In the genomic region with DNA sequence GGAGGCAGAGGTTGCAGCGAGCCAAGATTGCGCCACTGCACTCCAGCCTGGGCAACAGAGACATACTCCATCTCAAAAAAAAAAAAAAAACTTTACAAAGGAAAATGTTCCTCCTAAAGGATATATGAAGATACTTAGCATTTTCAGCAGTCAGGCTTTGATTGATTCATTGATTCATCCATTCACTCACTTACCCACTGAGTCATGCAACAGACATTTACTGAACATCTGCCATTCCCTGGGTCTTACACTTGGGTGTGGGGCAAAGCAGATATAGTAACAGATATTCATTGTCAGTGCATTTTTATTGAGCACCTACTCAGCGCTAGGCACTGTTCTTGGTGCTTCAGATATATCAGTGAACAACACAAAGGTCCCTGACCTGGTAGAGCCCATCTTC, we compare ENCODE assay signal across 1 cellular context.
TF ChIP-seq lines count a peak whose summit lies in the region.

No MANE protein-coding gene starts in this region.

TF ChIP-seq in GM23338, 12 proteins besides CTCF, POLR2A, EP300 and RAD21 (continued from another document):
- TF ChIP-seq, protein P1, sequence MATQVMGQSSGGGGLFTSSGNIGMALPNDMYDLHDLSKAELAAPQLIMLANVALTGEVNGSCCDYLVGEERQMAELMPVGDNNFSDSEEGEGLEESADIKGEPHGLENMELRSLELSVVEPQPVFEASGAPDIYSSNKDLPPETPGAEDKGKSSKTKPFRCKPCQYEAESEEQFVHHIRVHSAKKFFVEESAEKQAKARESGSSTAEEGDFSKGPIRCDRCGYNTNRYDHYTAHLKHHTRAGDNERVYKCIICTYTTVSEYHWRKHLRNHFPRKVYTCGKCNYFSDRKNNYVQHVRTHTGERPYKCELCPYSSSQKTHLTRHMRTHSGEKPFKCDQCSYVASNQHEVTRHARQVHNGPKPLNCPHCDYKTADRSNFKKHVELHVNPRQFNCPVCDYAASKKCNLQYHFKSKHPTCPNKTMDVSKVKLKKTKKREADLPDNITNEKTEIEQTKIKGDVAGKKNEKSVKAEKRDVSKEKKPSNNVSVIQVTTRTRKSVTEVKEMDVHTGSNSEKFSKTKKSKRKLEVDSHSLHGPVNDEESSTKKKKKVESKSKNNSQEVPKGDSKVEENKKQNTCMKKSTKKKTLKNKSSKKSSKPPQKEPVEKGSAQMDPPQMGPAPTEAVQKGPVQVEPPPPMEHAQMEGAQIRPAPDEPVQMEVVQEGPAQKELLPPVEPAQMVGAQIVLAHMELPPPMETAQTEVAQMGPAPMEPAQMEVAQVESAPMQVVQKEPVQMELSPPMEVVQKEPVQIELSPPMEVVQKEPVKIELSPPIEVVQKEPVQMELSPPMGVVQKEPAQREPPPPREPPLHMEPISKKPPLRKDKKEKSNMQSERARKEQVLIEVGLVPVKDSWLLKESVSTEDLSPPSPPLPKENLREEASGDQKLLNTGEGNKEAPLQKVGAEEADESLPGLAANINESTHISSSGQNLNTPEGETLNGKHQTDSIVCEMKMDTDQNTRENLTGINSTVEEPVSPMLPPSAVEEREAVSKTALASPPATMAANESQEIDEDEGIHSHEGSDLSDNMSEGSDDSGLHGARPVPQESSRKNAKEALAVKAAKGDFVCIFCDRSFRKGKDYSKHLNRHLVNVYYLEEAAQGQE (IDR thresholded peaks at IDR 0.05; ENCODE audit: unreplicated experiment) = no peak
- TF ChIP-seq, protein P2, sequence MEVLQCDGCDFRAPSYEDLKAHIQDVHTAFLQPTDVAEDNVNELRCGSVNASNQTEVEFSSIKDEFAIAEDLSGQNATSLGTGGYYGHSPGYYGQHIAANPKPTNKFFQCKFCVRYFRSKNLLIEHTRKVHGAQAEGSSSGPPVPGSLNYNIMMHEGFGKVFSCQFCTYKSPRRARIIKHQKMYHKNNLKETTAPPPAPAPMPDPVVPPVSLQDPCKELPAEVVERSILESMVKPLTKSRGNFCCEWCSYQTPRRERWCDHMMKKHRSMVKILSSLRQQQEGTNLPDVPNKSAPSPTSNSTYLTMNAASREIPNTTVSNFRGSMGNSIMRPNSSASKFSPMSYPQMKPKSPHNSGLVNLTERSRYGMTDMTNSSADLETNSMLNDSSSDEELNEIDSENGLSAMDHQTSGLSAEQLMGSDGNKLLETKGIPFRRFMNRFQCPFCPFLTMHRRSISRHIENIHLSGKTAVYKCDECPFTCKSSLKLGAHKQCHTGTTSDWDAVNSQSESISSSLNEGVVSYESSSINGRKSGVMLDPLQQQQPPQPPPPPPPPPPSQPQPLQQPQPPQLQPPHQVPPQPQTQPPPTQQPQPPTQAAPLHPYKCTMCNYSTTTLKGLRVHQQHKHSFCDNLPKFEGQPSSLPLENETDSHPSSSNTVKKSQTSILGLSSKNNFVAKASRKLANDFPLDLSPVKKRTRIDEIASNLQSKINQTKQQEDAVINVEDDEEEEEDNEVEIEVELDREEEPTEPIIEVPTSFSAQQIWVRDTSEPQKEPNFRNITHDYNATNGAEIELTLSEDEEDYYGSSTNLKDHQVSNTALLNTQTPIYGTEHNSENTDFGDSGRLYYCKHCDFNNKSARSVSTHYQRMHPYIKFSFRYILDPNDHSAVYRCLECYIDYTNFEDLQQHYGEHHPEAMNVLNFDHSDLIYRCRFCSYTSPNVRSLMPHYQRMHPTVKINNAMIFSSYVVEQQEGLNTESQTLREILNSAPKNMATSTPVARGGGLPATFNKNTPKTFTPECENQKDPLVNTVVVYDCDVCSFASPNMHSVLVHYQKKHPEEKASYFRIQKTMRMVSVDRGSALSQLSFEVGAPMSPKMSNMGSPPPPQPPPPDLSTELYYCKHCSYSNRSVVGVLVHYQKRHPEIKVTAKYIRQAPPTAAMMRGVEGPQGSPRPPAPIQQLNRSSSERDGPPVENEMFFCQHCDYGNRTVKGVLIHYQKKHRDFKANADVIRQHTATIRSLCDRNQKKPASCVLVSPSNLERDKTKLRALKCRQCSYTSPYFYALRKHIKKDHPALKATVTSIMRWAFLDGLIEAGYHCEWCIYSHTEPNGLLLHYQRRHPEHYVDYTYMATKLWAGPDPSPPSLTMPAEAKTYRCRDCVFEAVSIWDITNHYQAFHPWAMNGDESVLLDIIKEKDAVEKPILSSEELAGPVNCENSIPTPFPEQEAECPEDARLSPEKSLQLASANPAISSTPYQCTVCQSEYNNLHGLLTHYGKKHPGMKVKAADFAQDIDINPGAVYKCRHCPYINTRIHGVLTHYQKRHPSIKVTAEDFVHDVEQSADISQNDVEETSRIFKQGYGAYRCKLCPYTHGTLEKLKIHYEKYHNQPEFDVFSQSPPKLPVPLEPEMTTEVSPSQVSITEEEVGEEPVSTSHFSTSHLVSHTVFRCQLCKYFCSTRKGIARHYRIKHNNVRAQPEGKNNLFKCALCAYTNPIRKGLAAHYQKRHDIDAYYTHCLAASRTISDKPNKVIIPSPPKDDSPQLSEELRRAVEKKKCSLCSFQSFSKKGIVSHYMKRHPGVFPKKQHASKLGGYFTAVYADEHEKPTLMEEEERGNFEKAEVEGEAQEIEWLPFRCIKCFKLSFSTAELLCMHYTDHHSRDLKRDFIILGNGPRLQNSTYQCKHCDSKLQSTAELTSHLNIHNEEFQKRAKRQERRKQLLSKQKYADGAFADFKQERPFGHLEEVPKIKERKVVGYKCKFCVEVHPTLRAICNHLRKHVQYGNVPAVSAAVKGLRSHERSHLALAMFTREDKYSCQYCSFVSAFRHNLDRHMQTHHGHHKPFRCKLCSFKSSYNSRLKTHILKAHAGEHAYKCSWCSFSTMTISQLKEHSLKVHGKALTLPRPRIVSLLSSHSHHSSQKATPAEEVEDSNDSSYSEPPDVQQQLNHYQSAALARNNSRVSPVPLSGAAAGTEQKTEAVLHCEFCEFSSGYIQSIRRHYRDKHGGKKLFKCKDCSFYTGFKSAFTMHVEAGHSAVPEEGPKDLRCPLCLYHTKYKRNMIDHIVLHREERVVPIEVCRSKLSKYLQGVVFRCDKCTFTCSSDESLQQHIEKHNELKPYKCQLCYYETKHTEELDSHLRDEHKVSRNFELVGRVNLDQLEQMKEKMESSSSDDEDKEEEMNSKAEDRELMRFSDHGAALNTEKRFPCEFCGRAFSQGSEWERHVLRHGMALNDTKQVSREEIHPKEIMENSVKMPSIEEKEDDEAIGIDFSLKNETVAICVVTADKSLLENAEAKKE (CRISPR knock-in tag; IDR thresholded peaks at IDR 0.05) = no peak
- TF ChIP-seq ZNF114 (CRISPR knock-in tag; IDR thresholded peaks at IDR 0.05) (no peak), EZH2 (IDR thresholded peaks at IDR 0.05; ENCODE audit: low read depth, unreplicated experiment) (no peak), ZNF331 (CRISPR knock-in tag; IDR thresholded peaks at IDR 0.05; ENCODE audit: low read depth) (no peak), EZH2phosphoT487 (IDR thresholded peaks at IDR 0.05; ENCODE audit: unreplicated experiment) (no peak), POLR2AphosphoS5 (IDR thresholded peaks at IDR 0.05; ENCODE audit: low read depth) (no peak), CREB1 (CRISPR knock-in tag; IDR thresholded peaks at IDR 0.05; ENCODE audit: low read depth) (no peak), NANOG (IDR thresholded peaks at IDR 0.05; ENCODE audit: borderline replicate concordance) (no peak)
- TF ChIP-seq, protein P3, sequence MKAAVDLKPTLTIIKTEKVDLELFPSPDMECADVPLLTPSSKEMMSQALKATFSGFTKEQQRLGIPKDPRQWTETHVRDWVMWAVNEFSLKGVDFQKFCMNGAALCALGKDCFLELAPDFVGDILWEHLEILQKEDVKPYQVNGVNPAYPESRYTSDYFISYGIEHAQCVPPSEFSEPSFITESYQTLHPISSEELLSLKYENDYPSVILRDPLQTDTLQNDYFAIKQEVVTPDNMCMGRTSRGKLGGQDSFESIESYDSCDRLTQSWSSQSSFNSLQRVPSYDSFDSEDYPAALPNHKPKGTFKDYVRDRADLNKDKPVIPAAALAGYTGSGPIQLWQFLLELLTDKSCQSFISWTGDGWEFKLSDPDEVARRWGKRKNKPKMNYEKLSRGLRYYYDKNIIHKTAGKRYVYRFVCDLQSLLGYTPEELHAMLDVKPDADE (IDR thresholded peaks at IDR 0.05) = no peak
